ENCODE assay signal across 17 cellular contexts in the genomic region with DNA sequence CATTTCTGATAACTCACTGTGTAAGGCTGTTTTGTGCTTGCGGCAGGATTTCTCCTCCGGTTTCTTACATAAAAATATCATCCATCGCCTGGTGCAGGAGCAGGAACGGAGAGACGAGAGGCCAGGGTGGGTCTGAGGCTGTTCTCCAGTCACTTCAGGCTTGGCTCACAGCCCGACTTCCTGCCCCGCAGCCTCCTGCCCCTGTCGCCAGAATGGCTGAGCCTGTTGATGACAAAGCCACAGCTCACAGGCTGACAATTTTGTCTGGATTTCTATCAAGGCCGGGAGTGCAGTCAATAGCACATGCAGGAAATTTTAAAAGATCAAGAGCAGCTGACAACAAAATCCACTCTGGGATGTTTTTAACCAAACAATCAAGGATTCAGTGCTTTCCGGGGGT.
A peak's percentile ranks its signal among the peaks of the same experiment; 100 is the strongest.
DNase-seq lines count a peak whose midpoint lies in the region; ATAC-seq and TF ChIP-seq lines count a peak whose summit lies in the region.
"Had no signal": no experiment of that assay in that cellular context is flagged by ENCODE, and none has a peak within 500 bp of the region (broad histone marks: within the 10 kb centered on the region; RNA-seq: fewer than 3 reads in every experiment).

No MANE protein-coding gene starts in this region.

- H3K4me3 ChIP-seq in left lung (no peak overlapping the region), tibial artery (no peak overlapping the region)
- H3K4me3 ChIP-seq: sigmoid colon had no signal

- no peaks in the 10 kb centered on the region for H3K9me3 Mint-ChIP-seq in stimulated activated memory B cell treated with anti-CD40 and anti-IgM and Interleukin-4, amounts not matched to agents 10 μg/mL and 1 μg/mL and 100 μg/mL, for 72 hours
- H3K9me3 Mint-ChIP-seq: brain; natural killer cell treated with Interleukin-12 subunit alpha and Interleukin-12 subunit beta and Interleukin-15 and Interleukin-18, amount 100 ng/mL, for 72 hours had no signal

- H3K27ac ChIP-seq in left lung (no peak overlapping the region), tibial artery (peak overlapping the region; percentile 42 to 47)
- H3K27ac ChIP-seq: 22Rv1, sigmoid colon had no signal

- intact Hi-C loops in left lung (cut with DNase I) (no loop called here), tibial artery (cut with DNase I; ENCODE audit: low total_unique reads) (no loop called here)

- H3K4me1 Mint-ChIP-seq in stimulated activated memory B cell treated with anti-CD40 and anti-IgM and Interleukin-4, amounts not matched to agents 10 μg/mL and 1 μg/mL and 100 μg/mL, for 72 hours = no peaks in the 10 kb centered on the region

- no peak for TF ChIP-seq CTCF in left lung (IDR thresholded peaks at IDR 0.05)
- TF ChIP-seq CTCF in tibial artery (IDR thresholded peaks at IDR 0.05) = no peak

- H3K27ac Mint-ChIP-seq in stimulated activated memory B cell treated with anti-CD40 and anti-IgM and Interleukin-4, amounts not matched to agents 10 μg/mL and 1 μg/mL and 100 μg/mL, for 72 hours = no peak overlapping the region
- H3K27ac Mint-ChIP-seq: natural killer cell treated with Interleukin-12 subunit alpha and Interleukin-12 subunit beta and Interleukin-15 and Interleukin-18, amount 100 ng/mL, for 72 hours had no signal

- H3K27me3 Mint-ChIP-seq in stimulated activated memory B cell treated with anti-CD40 and anti-IgM and Interleukin-4, amounts not matched to agents 10 μg/mL and 1 μg/mL and 100 μg/mL, for 72 hours = no peaks in the 10 kb centered on the region

- DNase-seq in DMS153 treated with DMSO at 0.1 percent for 48 hours (lab: John Stamatoyannopoulos, UW; ENCODE audit: unreplicated experiment) (peak; percentile 2), DMS153 (lab: John Stamatoyannopoulos, UW) (no peak), dermis blood vessel endothelial cell (peak; percentile 41), left lung (no peak), tibial artery (peak in 1 of 2 donors; percentile 77), NCI-H2029 treated with DMSO at 0.1 percent for 48 hours (lab: John Stamatoyannopoulos, UW) (no peak)
- DNase-seq in activated CD4-positive, alpha-beta T cell treated with anti-CD3 and anti-CD28 coated beads, Interleukin-2, amount 50 U/mL, for 48 hours = no peak
- DNase-seq: Calu3; effector CD4-positive, alpha-beta T cell; kidney glomerular epithelial cell; NCI-H1092; NCI-H226; sigmoid colon had no signal

- no peaks in the 10 kb centered on the region for H3K4me1 ChIP-seq in left lung
- peaks cover 0 to 22% (median 13%) of the 10 kb centered on the region in 4 donors for H3K4me1 ChIP-seq in tibial artery

- peak; percentile 19 for ATAC-seq in left lung
- ATAC-seq in stimulated activated memory B cell treated with anti-CD40 and anti-IgM and Interleukin-4, amounts not matched to agents 10 μg/mL and 1 μg/mL and 100 μg/mL, for 72 hours = no peak
- ATAC-seq: natural killer cell treated with Interleukin-12 subunit alpha and Interleukin-12 subunit beta and Interleukin-15 and Interleukin-18, amount 100 ng/mL, for 72 hours had no signal

- no peaks in the 10 kb centered on the region for H3K27me3 ChIP-seq in left lung
- H3K27me3 ChIP-seq in tibial artery = no peaks in the 10 kb centered on the region
- H3K27me3 ChIP-seq: sigmoid colon had no signal

- no peak overlapping the region for H3K4me3 Mint-ChIP-seq in stimulated activated memory B cell treated with anti-CD40 and anti-IgM and Interleukin-4, amounts not matched to agents 10 μg/mL and 1 μg/mL and 100 μg/mL, for 72 hours
- H3K4me3 Mint-ChIP-seq: brain; natural killer cell treated with Interleukin-12 subunit alpha and Interleukin-12 subunit beta and Interleukin-15 and Interleukin-18, amount 100 ng/mL, for 72 hours had no signal

- H3K9me3 ChIP-seq in left lung (no peaks in the 10 kb centered on the region), tibial artery (no peaks in the 10 kb centered on the region)
- H3K9me3 ChIP-seq: sigmoid colon had no signal

- H3K36me3 ChIP-seq in left lung = no peaks in the 10 kb centered on the region
- H3K36me3 ChIP-seq in tibial artery = no peaks in the 10 kb centered on the region
- H3K36me3 ChIP-seq: sigmoid colon had no signal

- no peaks in the 10 kb centered on the region for H3K36me3 Mint-ChIP-seq in stimulated activated memory B cell treated with anti-CD40 and anti-IgM and Interleukin-4, amounts not matched to agents 10 μg/mL and 1 μg/mL and 100 μg/mL, for 72 hours
- H3K36me3 Mint-ChIP-seq: brain; natural killer cell treated with Interleukin-12 subunit alpha and Interleukin-12 subunit beta and Interleukin-15 and Interleukin-18, amount 100 ng/mL, for 72 hours had no signal

Comparison
In these comparisons a context has a peak if more than half of its experiments do, and no peak if none do; other contexts are left out.
1. DNase-seq: peak in DMS153 treated with DMSO at 0.1 percent for 48 hours (single experiment) and dermis blood vessel endothelial cell (single experiment); none in DMS153 (single experiment), left lung (0 of 2), activated CD4-positive, alpha-beta T cell treated with anti-CD3 and anti-CD28 coated beads, Interleukin-2, amount 50 U/mL, for 48 hours (0 of 2) and NCI-H2029 treated with DMSO at 0.1 percent for 48 hours (single experiment).
2. H3K27ac ChIP-seq: peak in tibial artery (2 of 2); none in left lung (0 of 2).